In the genomic region with DNA sequence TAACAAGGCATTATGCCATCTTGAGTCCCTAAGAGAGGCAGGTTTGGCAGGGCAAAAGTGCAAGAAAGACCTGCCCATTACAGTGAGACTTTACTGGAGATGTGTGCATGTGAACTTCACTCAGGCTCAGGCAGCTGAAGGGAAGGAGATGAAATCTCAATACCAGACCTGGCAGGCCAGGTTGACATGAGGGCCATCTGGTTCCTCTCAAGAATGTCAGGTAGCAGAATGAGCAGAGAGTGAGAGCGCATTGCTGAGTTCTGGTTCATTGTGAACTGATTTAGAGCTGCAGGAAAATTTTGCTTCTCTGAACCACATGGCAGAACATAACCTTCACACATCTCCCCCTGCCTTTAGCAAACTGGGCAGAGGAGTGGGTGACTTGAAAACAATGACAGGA, we compare ENCODE assay signal across 1 cellular context.
TF ChIP-seq lines count a peak whose summit lies in the region.

No MANE protein-coding gene starts in this region.

TF ChIP-seq in SK-N-SH, 30 proteins besides CTCF, POLR2A, EP300 and RAD21:
- TF ChIP-seq TCF12 (IDR thresholded peaks at IDR 0.05) (peak; percentile 54; the same call in 1 of the 2 replicates), SMC3 (IDR thresholded peaks at IDR 0.05; ENCODE audit: low read depth, low read length) (no peak), MEF2A (IDR thresholded peaks at IDR 0.05; ENCODE audit: borderline replicate concordance, low read depth) (no peak), GATA2 (CRISPR knock-in tag; IDR thresholded peaks at IDR 0.05) (peak; percentile 94), GABPA (IDR thresholded peaks at IDR 0.05; ENCODE audit: low read depth) (no peak), FOXJ3 (CRISPR knock-in tag; IDR thresholded peaks at IDR 0.05) (peak; percentile 82; the same call in 1 of the 2 replicates), NFIC (IDR thresholded peaks at IDR 0.05; ENCODE audit: borderline replicate concordance) (no peak), YY1 (IDR thresholded peaks at IDR 0.05; ENCODE audit: low read depth) (no peak)
- TF ChIP-seq, protein P1, sequence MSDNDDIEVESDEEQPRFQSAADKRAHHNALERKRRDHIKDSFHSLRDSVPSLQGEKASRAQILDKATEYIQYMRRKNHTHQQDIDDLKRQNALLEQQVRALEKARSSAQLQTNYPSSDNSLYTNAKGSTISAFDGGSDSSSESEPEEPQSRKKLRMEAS (IDR thresholded peaks at IDR 0.05; ENCODE audit: low read depth): no peak
- TF ChIP-seq, protein P2, sequence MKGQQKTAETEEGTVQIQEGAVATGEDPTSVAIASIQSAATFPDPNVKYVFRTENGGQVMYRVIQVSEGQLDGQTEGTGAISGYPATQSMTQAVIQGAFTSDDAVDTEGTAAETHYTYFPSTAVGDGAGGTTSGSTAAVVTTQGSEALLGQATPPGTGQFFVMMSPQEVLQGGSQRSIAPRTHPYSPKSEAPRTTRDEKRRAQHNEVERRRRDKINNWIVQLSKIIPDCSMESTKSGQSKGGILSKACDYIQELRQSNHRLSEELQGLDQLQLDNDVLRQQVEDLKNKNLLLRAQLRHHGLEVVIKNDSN (IDR thresholded peaks at IDR 0.05; ENCODE audit: borderline replicate concordance, low read depth): no peak
